17 cellular contexts compared by ENCODE assay signal in genomic region chr11:114063149-114063828, GRCh38. TPM values are rescaled to one million over a fixed set of nuclear protein-coding genes. Genes with fewer than 3 reads are reported as not detected.
DNase-seq lines count a peak whose midpoint lies in the region; ATAC-seq and TF ChIP-seq lines count a peak whose summit lies in the region.
"Had no signal": no experiment of that assay in that cellular context is flagged by ENCODE, and none has a peak within 500 bp of the region (broad histone marks: within the 10 kb centered on the region; RNA-seq: fewer than 3 reads in every experiment).

No MANE protein-coding gene starts in this region.

- H3K36me3 ChIP-seq in mammary epithelial cell (ENCODE audit: insufficient read depth, low read length) (no peaks in the 10 kb centered on the region), heart left ventricle (peaks cover 5 to 56% (median 39%) of the 10 kb centered on the region in 9 donors), prostate gland (peaks cover 27 to 36% of the 10 kb centered on the region in 2 donors), urinary bladder (ENCODE audit: insufficient read depth) (peaks cover 10% of the 10 kb centered on the region)

- no peaks in the 10 kb centered on the region for H3K9me3 ChIP-seq in mammary epithelial cell (replicated peaks; ENCODE audit: insufficient read depth, low read length)
- no peaks in the 10 kb centered on the region for H3K9me3 ChIP-seq in heart left ventricle
- no peaks in the 10 kb centered on the region for H3K9me3 ChIP-seq in prostate gland

- POLR2A ChIA-PET in MCF 10A (lab: Yijun Ruan, JAX), result interaction anchor here (0.6 to 6.9 kb wide), 14 partner anchors 8 to 199 kb away, joined by 3 to 38 read pairs (median 4); no protein-coding TSS in a partner anchor

- H2AFZ ChIP-seq in mammary epithelial cell (ENCODE audit: low read depth, low read length), result no peak overlapping the region
- H2AFZ ChIP-seq: GM23248 had no signal

- H3K79me2 ChIP-seq in mammary epithelial cell (ENCODE audit: insufficient read depth, low read length), result no peaks in the 10 kb centered on the region

- H3K27ac ChIP-seq in mammary epithelial cell (ENCODE audit: insufficient read depth, low read depth, low read length) (no peak overlapping the region), heart left ventricle (peak overlapping the region in 7 of 12 donors; percentile 46 to 100 (median 98)), prostate gland (peak overlapping the region; percentile 100), urinary bladder (ENCODE audit: low read depth) (no peak overlapping the region)
- H3K27ac ChIP-seq: epithelial cell of prostate, GM23248 had no signal

- no peak for ATAC-seq in heart left ventricle
- no peak for ATAC-seq in HG02571 (IDR thresholded peaks at IDR 0.05; ENCODE audit: unreplicated experiment)
- ATAC-seq: T-helper 17 cell had no signal

- intact Hi-C loops in MCF 10A (cut with micrococcal nuclease), result no loop called here
- intact Hi-C loops in mammary epithelial cell (cut with micrococcal nuclease), result loop anchor here (10.0 kb wide), 1 partner anchor 102 kb away; no protein-coding TSS in a partner anchor
- intact Hi-C loops in heart left ventricle (cut with DNase I), result loop anchor here in 9 of 10 donors (5.0 to 10.0 kb wide), 7 partner anchors 44 to 119 kb away; no protein-coding TSS in a partner anchor
- intact Hi-C loops in prostate gland (cut with DNase I), result loop anchor here (5.0 kb wide), 2 partner anchors 99 to 119 kb away; no protein-coding TSS in a partner anchor

- in situ Hi-C loops in mammary epithelial cell (cut with MboI; ENCODE audit: low sequenced_read_pairs in 2 of 2), result loop anchor here in 1 of 2 donors (10.0 kb wide), 1 partner anchor 112 kb away; no protein-coding TSS in a partner anchor

- no peak for TF ChIP-seq POLR2A in heart left ventricle (IDR thresholded peaks at IDR 0.05)
- no peak for TF ChIP-seq POLR2A in prostate gland (IDR thresholded peaks at IDR 0.05)

- H3K9me3 Mint-ChIP-seq in MCF 10A (ENCODE audit: unreplicated experiment), result no peaks in the 10 kb centered on the region

- H3K9ac ChIP-seq in mammary epithelial cell (ENCODE audit: insufficient read depth, low read length), result no peak overlapping the region
- H3K9ac ChIP-seq: GM23248 had no signal

- H3K4me1 Mint-ChIP-seq in MCF 10A (ENCODE audit: insufficient read depth, unreplicated experiment), result peaks cover 36% of the 10 kb centered on the region

- H3K27me3 ChIP-seq in mammary epithelial cell (ENCODE audit: insufficient read depth, low read length), result peaks cover 30% of the 10 kb centered on the region
- peaks cover 0 to under 1% (median 0%) of the 10 kb centered on the region in 9 donors for H3K27me3 ChIP-seq in heart left ventricle
- no peaks in the 10 kb centered on the region for H3K27me3 ChIP-seq in prostate gland (replicated peaks; ENCODE audit: insufficient read depth)

- H3K4me3 Mint-ChIP-seq in MCF 10A (ENCODE audit: unreplicated experiment), result peak overlapping the region; percentile 95

- H3K4me1 ChIP-seq in mammary epithelial cell (ENCODE audit: insufficient read depth, low read length), result peaks cover 14% of the 10 kb centered on the region
- peaks cover 17 to 80% (median 73%) of the 10 kb centered on the region in 12 donors for H3K4me1 ChIP-seq in heart left ventricle
- peaks cover 37% of the 10 kb centered on the region for H3K4me1 ChIP-seq in prostate gland (replicated peaks)
- peaks cover 1% of the 10 kb centered on the region for H3K4me1 ChIP-seq in urinary bladder (ENCODE audit: insufficient read depth)

- dilution Hi-C loops in mammary epithelial cell (cut with HindIII; ENCODE audit: low sequenced_read_pairs), result no loop called here

- no peak for TF ChIP-seq CTCF in MCF 10A (IDR thresholded peaks at IDR 0.05; ENCODE audit: unreplicated experiment)
- TF ChIP-seq CTCF in mammary epithelial cell (conservative IDR thresholded peaks at IDR 0.05 in 1 of 2, IDR thresholded peaks at IDR 0.05 in 1 of 2; ENCODE audit: extremely low read depth in 1 of 2, insufficient read depth in 1 of 2, low read depth in 1 of 2, low read length in 2 of 2), result no peak
- no peak for TF ChIP-seq CTCF in heart left ventricle (IDR thresholded peaks at IDR 0.05)
- no peak for TF ChIP-seq CTCF in prostate gland (IDR thresholded peaks at IDR 0.05)

- H3K27me3 Mint-ChIP-seq in MCF 10A (ENCODE audit: insufficient read depth, unreplicated experiment), result no peaks in the 10 kb centered on the region
- H3K27me3 Mint-ChIP-seq: T-helper 17 cell had no signal

- H3K4me3 ChIP-seq in mammary epithelial cell (replicated peaks in 1 of 3; ENCODE audit: insufficient read depth in 1 of 3, low read depth in 2 of 3, low read length in 3 of 3), result no peak overlapping the region
- peak overlapping the region in 2 of 12 donors; percentile 76 to 99 for H3K4me3 ChIP-seq in heart left ventricle
- peak overlapping the region in 1 of 2 donors; percentile 99 for H3K4me3 ChIP-seq in prostate gland
- peak overlapping the region; percentile 99 for H3K4me3 ChIP-seq in urinary bladder (ENCODE audit: low read depth, low read length)
- H3K4me3 ChIP-seq: GM23248 had no signal

- H4K20me1 ChIP-seq in mammary epithelial cell (ENCODE audit: insufficient read depth, low read length), result no peaks in the 10 kb centered on the region

- CTCF ChIA-PET in MCF 10A (lab: Yijun Ruan, JAX), result interaction anchor here (1.2 kb wide), 1 partner anchor 117 kb away, joined by 4 read pairs; no protein-coding TSS in a partner anchor
- CTCF ChIA-PET in mammary epithelial cell (lab: Charles Lee; ENCODE audit: low non-redundant PET), result no interaction called here

- 88% methylated on average over 17 of the region's 26 CpGs for WGBS in mammary epithelial cell (ENCODE audit: low coverage, missing lambda C conversion rate)
- WGBS in heart left ventricle, 4 donors, result 93 to 96% (median 94%) methylated on average over 26 of the region's 26 CpGs
- WGBS in prostate gland, result 94% methylated on average over 26 of the region's 26 CpGs
- 97% methylated on average over 26 of the region's 26 CpGs for WGBS in urinary bladder

- peak overlapping the region; percentile 59 for H3K27ac Mint-ChIP-seq in MCF 10A (ENCODE audit: low read depth, unreplicated experiment)
- H3K27ac Mint-ChIP-seq: T-helper 17 cell had no signal

- DNase-seq in MCF 10A (ENCODE audit: unreplicated experiment), result no peak
- no peak for DNase-seq in mammary epithelial cell
- peak in 2 of 5 donors; percentile 59 to 66 for DNase-seq in heart left ventricle
- no peak for DNase-seq in prostate gland (ENCODE audit: low spot score)
- DNase-seq in superior temporal gyrus (ENCODE audit: extremely low spot score), result no peak
- DNase-seq in NOMO-1 treated with DMSO at 0.1 percent for 48 hours (lab: John Stamatoyannopoulos, UW; ENCODE audit: unreplicated experiment), result no peak
- DNase-seq: activated CD4-positive, alpha-beta T cell treated with anti-CD3 and anti-CD28 coated beads for 1 hour; COR-L47; GM23248; islet precursor cell; Karpas-422; NCI-H1417; NK-92 treated with Interleukin-12 subunit alpha and Interleukin-12 subunit beta, amount 100 ng/mL, for 24 hours; T-helper 17 cell had no signal

- no peak overlapping the region for H3K4me2 ChIP-seq in mammary epithelial cell (ENCODE audit: insufficient read depth, low read depth, low read length)

- H3K36me3 Mint-ChIP-seq in MCF 10A (ENCODE audit: insufficient read depth, unreplicated experiment), result peaks cover 90% of the 10 kb centered on the region

- BruUV-seq in MCF 10A (replicated peaks; lab: Mats Ljungman, UMichigan) (no TSS peak), mammary epithelial cell (replicated peaks; lab: Mats Ljungman, UMichigan) (no TSS peak)

RNA-seq across cellular contexts. Expression of gene ZBTB16, which starts 3.8 kb away (rescaled TPM):
- 70.4 and 75.3 TPM in 2 replicates for total RNA-seq in MCF 10A (2022)
- total RNA-seq in mammary epithelial cell, result 10 to 100 TPM in 1 of 2 donors, 1 to 10 TPM in 1; 1.6 to 20.2 TPM
- polyA plus RNA-seq in mammary epithelial cell, result 0.48 TPM
- 1.7 TPM for polyA minus RNA-seq in mammary epithelial cell
- 100 to 1,000 TPM in 2 of 9 donors, 10 to 100 TPM in 7; 15.3 to 130 (median 62.8) TPM for total RNA-seq in heart left ventricle
- polyA plus RNA-seq in heart left ventricle, result 10 to 100 TPM; 44.0 to 86.1 TPM
- 100 to 1,000 TPM; 171 to 230 TPM for total RNA-seq in prostate gland
- total RNA-seq in urinary bladder, result 10.3 TPM
- 95.2 TPM for polyA plus RNA-seq in urinary bladder
- total RNA-seq: GM23248 had no signal
- polyA plus RNA-seq: GM23248 had no signal

Comparison
In these comparisons a context has a peak if more than half of its experiments do, and no peak if none do; other contexts are left out.
1. H3K27ac ChIP-seq: peak in heart left ventricle (7 of 12) and prostate gland (2 of 2); none in mammary epithelial cell (single experiment) and urinary bladder (single experiment).